ENCODE assay signal across 25 cellular contexts in the genomic region with DNA sequence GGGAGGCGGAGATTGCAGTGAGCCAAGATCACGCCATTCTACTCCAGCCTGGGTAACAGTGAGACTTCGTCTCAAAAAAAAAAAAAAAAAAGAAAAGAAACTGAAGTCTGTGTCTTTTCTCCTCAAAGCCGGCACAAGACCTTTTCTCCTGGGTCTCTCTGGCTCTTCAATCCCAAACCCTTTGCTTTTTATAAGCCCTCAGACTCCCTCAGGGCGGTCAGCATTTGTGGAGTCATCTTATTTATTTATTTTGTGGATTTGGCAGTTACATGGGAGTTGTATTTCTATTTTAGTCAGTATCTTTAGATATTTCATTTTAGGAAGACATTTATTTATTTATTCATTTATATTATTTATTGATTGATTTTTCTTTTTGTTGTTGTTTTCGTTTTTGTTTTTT. TPM values are rescaled to one million over a fixed set of nuclear protein-coding genes. Genes with fewer than 3 reads are reported as not detected.
DNase-seq lines count a peak whose midpoint lies in the region; ATAC-seq and TF ChIP-seq lines count a peak whose summit lies in the region.
"Had no signal": no experiment of that assay in that cellular context is flagged by ENCODE, and none has a peak within 500 bp of the region (broad histone marks: within the 10 kb centered on the region; RNA-seq: fewer than 3 reads in every experiment).

No MANE protein-coding gene starts in this region.

- H3K27me3 ChIP-seq in right atrium auricular region (no peaks in the 10 kb centered on the region), Panc1 (ENCODE audit: control insufficient read depth, insufficient read depth, low read length) (no peaks in the 10 kb centered on the region), spleen (replicated peaks in 1 of 7) (peaks cover 0 to 31% (median 8%) of the 10 kb centered on the region in 7 donors)
- H3K27me3 ChIP-seq: brain microvascular endothelial cell had no signal

- no TSS peak for BruUV-seq in Panc1 (replicated peaks; lab: Mats Ljungman, UMichigan)

- H3K9me3 Mint-ChIP-seq in type B pancreatic cell = no peaks in the 10 kb centered on the region
- H3K9me3 Mint-ChIP-seq: activated CD8-positive, alpha-beta T cell treated with anti-CD3 and anti-CD28 coated beads for 36 hours; activated naive CD4-positive, alpha-beta T cell treated with anti-CD3 and anti-CD28 coated beads for 36 hours; activated T-helper 1 cell treated with anti-CD3 and anti-CD28 coated beads, Interleukin-12 subunit alpha, Interleukin-12 subunit beta, Interleukin-2, Interleukin-4 antibody, amounts not matched to agents 30 ng/mL and 10 ng/mL and 1 ng/mL, durations not matched to agents 14 hours and 24 hours and 36 hours; CD8-positive, alpha-beta T cell; HFFc6; stimulated activated naive B cell treated with anti-CD40 and anti-IgM and Interleukin-4, amounts not matched to agents 10 μg/mL and 1 μg/mL and 100 μg/mL, for 72 hours; T-helper 2 cell treated with Interferon-gamma antibody and Interleukin-4, amounts not matched to agents 5 μg/mL and 100 μg/mL, for 36 hours had no signal

- no peaks in the 10 kb centered on the region for H3K36me3 Mint-ChIP-seq in type B pancreatic cell
- H3K36me3 Mint-ChIP-seq: CD8-positive, alpha-beta T cell; stimulated activated naive B cell treated with anti-CD40 and anti-IgM and Interleukin-4, amounts not matched to agents 10 μg/mL and 1 μg/mL and 100 μg/mL, for 72 hours had no signal

- TF ChIP-seq CTCF in right atrium auricular region (IDR thresholded peaks at IDR 0.05) = no peak
- TF ChIP-seq CTCF in Panc1 (IDR thresholded peaks at IDR 0.05) = no peak
- TF ChIP-seq CTCF in type B pancreatic cell (conservative IDR thresholded peaks at IDR 0.05) = no peak
- no peak for TF ChIP-seq CTCF in spleen (IDR thresholded peaks at IDR 0.05 in 8 of 11, conservative IDR thresholded peaks at IDR 0.05 in 3 of 11)

- CTCF ChIA-PET in Panc1 (lab: Charles Lee) = no interaction called here

- intact Hi-C loops in left ventricle myocardium superior (cut with micrococcal nuclease) = no loop called here
- intact Hi-C loops in Panc1 (cut with micrococcal nuclease; ENCODE audit: unreplicated experiment) = no loop called here
- intact Hi-C loops in spleen (cut with DNase I; ENCODE audit: low total_unique reads) = no loop called here

- H3K4me1 ChIP-seq in right atrium auricular region (peaks cover 4 to 38% of the 10 kb centered on the region in 2 donors), Panc1 (ENCODE audit: control insufficient read depth, insufficient read depth, low read length) (peaks cover 51% of the 10 kb centered on the region), spleen (peaks cover 0 to 31% (median 21%) of the 10 kb centered on the region in 6 donors)

- no peak overlapping the region for H3K4me3 Mint-ChIP-seq in type B pancreatic cell
- H3K4me3 Mint-ChIP-seq: activated CD8-positive, alpha-beta T cell treated with anti-CD3 and anti-CD28 coated beads for 36 hours; activated naive CD4-positive, alpha-beta T cell treated with anti-CD3 and anti-CD28 coated beads for 36 hours; activated T-helper 1 cell treated with anti-CD3 and anti-CD28 coated beads, Interleukin-12 subunit alpha, Interleukin-12 subunit beta, Interleukin-2, Interleukin-4 antibody, amounts not matched to agents 30 ng/mL and 10 ng/mL and 1 ng/mL, durations not matched to agents 14 hours and 24 hours and 36 hours; CD8-positive, alpha-beta T cell; HFFc6; T-helper 2 cell treated with Interferon-gamma antibody and Interleukin-4, amounts not matched to agents 5 μg/mL and 100 μg/mL, for 36 hours had no signal

- no peak overlapping the region for H3K4me3 ChIP-seq in right atrium auricular region
- no peak overlapping the region for H3K4me3 ChIP-seq in Panc1 (ENCODE audit: low read depth in 2 of 2, low read length in 2 of 2)
- H3K4me3 ChIP-seq in spleen = no peak overlapping the region
- H3K4me3 ChIP-seq: GM23248 had no signal

- peaks cover 36% of the 10 kb centered on the region for H3K4me1 Mint-ChIP-seq in type B pancreatic cell (ENCODE audit: unreplicated experiment)

- no peaks in the 10 kb centered on the region for H3K9me3 ChIP-seq in right atrium auricular region
- H3K9me3 ChIP-seq in Panc1 (ENCODE audit: control insufficient read depth, insufficient read depth, low read depth, low read length) = no peaks in the 10 kb centered on the region
- no peaks in the 10 kb centered on the region for H3K9me3 ChIP-seq in spleen

- H3K27me3 Mint-ChIP-seq in type B pancreatic cell = peaks cover 12% of the 10 kb centered on the region
- H3K27me3 Mint-ChIP-seq: activated CD8-positive, alpha-beta T cell treated with anti-CD3 and anti-CD28 coated beads for 36 hours had no signal

- in situ Hi-C loops in Panc1 (cut with HindIII; ENCODE audit: low pct_unique_long_range_greater_than_20kb, low sequenced_read_pairs) = no loop called here

- ATAC-seq in left ventricle myocardium superior (no peak), Panc1 (no peak), HG02678 (IDR thresholded peaks at IDR 0.05; ENCODE audit: unreplicated experiment) (no peak)
- ATAC-seq: activated CD8-positive, alpha-beta T cell treated with anti-CD3 and anti-CD28 coated beads for 36 hours; CD8-positive, alpha-beta T cell had no signal

- 85 to 97% (median 92%) methylated on average over 6 of the region's 6 CpGs for WGBS in spleen, 5 donors

- H3K27ac ChIP-seq in right atrium auricular region (peak overlapping the region; percentile 82 to 88), Panc1 (ENCODE audit: low read length) (peak overlapping the region; percentile 100), spleen (no peak overlapping the region)
- H3K27ac ChIP-seq: brain microvascular endothelial cell, GM23248 had no signal

- peak overlapping the region; percentile 75 for H3K27ac Mint-ChIP-seq in type B pancreatic cell
- H3K27ac Mint-ChIP-seq: activated CD8-positive, alpha-beta T cell treated with anti-CD3 and anti-CD28 coated beads for 36 hours; activated naive CD4-positive, alpha-beta T cell treated with anti-CD3 and anti-CD28 coated beads for 36 hours; activated T-helper 1 cell treated with anti-CD3 and anti-CD28 coated beads, Interleukin-12 subunit alpha, Interleukin-12 subunit beta, Interleukin-2, Interleukin-4 antibody, amounts not matched to agents 30 ng/mL and 10 ng/mL and 1 ng/mL, durations not matched to agents 14 hours and 24 hours and 36 hours; CD8-positive, alpha-beta T cell; T-helper 2 cell treated with Interferon-gamma antibody and Interleukin-4, amounts not matched to agents 5 μg/mL and 100 μg/mL, for 36 hours had no signal

- POLR2A ChIA-PET in Panc1 (lab: Charles Lee) = no interaction called here

- no peak for TF ChIP-seq POLR2A in spleen (IDR thresholded peaks at IDR 0.05)

- H3K36me3 ChIP-seq in right atrium auricular region (no peaks in the 10 kb centered on the region), Panc1 (ENCODE audit: control insufficient read depth, insufficient read depth, low read length) (no peaks in the 10 kb centered on the region), spleen (no peaks in the 10 kb centered on the region)
- H3K36me3 ChIP-seq: brain microvascular endothelial cell had no signal

- DNase-seq in right atrium auricular region (ENCODE audit: low spot score) (no peak), left ventricle myocardium superior (no peak), Panc1 (ENCODE audit: low read depth, low spot score) (no peak), islet precursor cell (peak; percentile 15), type B pancreatic cell (ENCODE audit: extremely low spot score, unreplicated experiment) (no peak), spleen (no peak)
- DNase-seq in stimulated activated CD4-positive, alpha-beta T cell treated with anti-CD3 and anti-CD28 coated beads, Interleukin-4, amount 100 ng/mL, for 4 hours = no peak
- DNase-seq: activated CD8-positive, alpha-beta memory T cell treated with anti-CD3 and anti-CD28 coated beads, Interleukin-2, amount 50 U/mL, for 48 hours; activated CD8-positive, alpha-beta T cell treated with anti-CD3 and anti-CD28 coated beads for 36 hours; activated naive CD4-positive, alpha-beta T cell treated with anti-CD3 and anti-CD28 coated beads for 36 hours; brain microvascular endothelial cell; CD8-positive, alpha-beta T cell; DMS 273 treated with DMSO at 0.1 percent for 48 hours; GM23248; HFFc6; NCI-H1105; NCI-H187; NCI-H2171 treated with DMSO at 0.1 percent for 48 hours; NCI-H510A treated with DMSO at 0.1 percent for 48 hours; SHP77; stimulated activated CD4-positive, alpha-beta T cell treated with anti-CD3 and anti-CD28 coated beads, Interleukin-4, amount 100 ng/mL, for 24 hours; stimulated activated naive B cell treated with anti-CD40 and anti-IgM and Interleukin-4, amounts not matched to agents 10 μg/mL and 1 μg/mL and 100 μg/mL, for 72 hours had no signal

RNA-seq across cellular contexts. Expression of a gene that starts 57.7 kb away (rescaled TPM):
- 10 to 100 TPM in 1 of 2 donors, 1 to 10 TPM in 1; 8.2 to 10.6 TPM for total RNA-seq in right atrium auricular region
- total RNA-seq in left ventricle myocardium superior = 16.6 TPM
- total RNA-seq in Panc1 (2021; ENCODE audit: unreplicated experiment) = 80.8 TPM
- polyA plus RNA-seq in Panc1 (2012; ENCODE audit: insufficient read length) = 60.3 TPM
- total RNA-seq in type B pancreatic cell (ENCODE audit: low replicate concordance) = 10.4 and 11.2 TPM in 2 replicates
- 10 to 100 TPM; 22.1 to 36.3 (median 32.1) TPM for total RNA-seq in spleen
- polyA plus RNA-seq in spleen = 10 to 100 TPM; 17.3 to 18.8 (median 18.0) TPM

RNA-seq across cellular contexts. Expression of a gene that starts 58.2 kb away (rescaled TPM):
- total RNA-seq in right atrium auricular region (10 to 100 TPM; 18.9 to 21.9 TPM), left ventricle myocardium superior (37.3 TPM), Panc1 (2021; ENCODE audit: unreplicated experiment) (39.2 TPM), type B pancreatic cell (ENCODE audit: low replicate concordance) (26.8 and 56.2 TPM in 2 replicates), spleen (100 to 1,000 TPM in 6 of 7 donors, 10 to 100 TPM in 1; 97.8 to 151 (median 129) TPM)
- 41.1 TPM for polyA plus RNA-seq in Panc1 (2012; ENCODE audit: insufficient read length)
- 100 to 1,000 TPM in 1 of 3 donors, 10 to 100 TPM in 2; 43.6 to 103 (median 73.1) TPM for polyA plus RNA-seq in spleen

Comparison
In these comparisons a context has a peak if more than half of its experiments do, and no peak if none do; other contexts are left out.
1. H3K27ac ChIP-seq: peak in right atrium auricular region (2 of 2) and Panc1 (single experiment); none in spleen (0 of 8).